Comparison of ENCODE assay signal across 22 cellular contexts in genomic region chr13:44298314-44298713, GRCh38.
"Had no signal": no experiment of that assay in that cellular context is flagged by ENCODE, and none has a peak within 500 bp of the region (broad histone marks: within the 10 kb centered on the region; RNA-seq: fewer than 3 reads in every experiment).

No MANE protein-coding gene starts in this region.

- H3K9me3 Mint-ChIP-seq: T-helper 2 cell treated with Interferon-gamma antibody and Interleukin-4, amounts not matched to agents 5 μg/mL and 100 μg/mL, for 36 hours; WTC11 had no signal

- H3K9ac ChIP-seq: neural progenitor cell had no signal

- H3K4me1 Mint-ChIP-seq: naive B cell had no signal

- DNase-seq: activated CD4-positive, alpha-beta T cell treated with anti-CD3 and anti-CD28 coated beads for 36 hours; activated CD4-positive, alpha-beta T cell treated with anti-CD3 and anti-CD28 coated beads, Interleukin-2, amount 50 U/mL, for 48 hours; activated naive CD4-positive, alpha-beta T cell; activated naive CD8-positive, alpha-beta T cell treated with anti-CD3 and anti-CD28 coated beads, Interleukin-2, amount 10 ng/mL, durations not matched to agents 7 days and 5 days; activated T-cell treated with anti-CD3 and anti-CD28 coated beads for 4 hours; amygdala; body of pancreas; central memory CD4-positive, alpha-beta T cell; dorsolateral prefrontal cortex; left cardiac atrium; mesenchymal stem cell; mucosa of descending colon; naive B cell; ovary; right lobe of liver; stimulated activated CD4-positive, alpha-beta T cell treated with anti-CD3 and anti-CD28 coated beads, Interleukin-4, amount 100 ng/mL, for 4 hours; thyroid gland had no signal

- H3K36me3 Mint-ChIP-seq: activated naive CD8-positive, alpha-beta T cell treated with anti-CD3 and anti-CD28 coated beads, Interleukin-2, amount 10 ng/mL, durations not matched to agents 7 days and 5 days; neural progenitor cell; stimulated activated memory B cell treated with anti-CD40 and anti-IgM and Interleukin-4, amounts not matched to agents 10 μg/mL and 1 μg/mL and 100 μg/mL, for 72 hours; WTC11 had no signal

- H3K9me3 ChIP-seq: body of pancreas, mucosa of descending colon, ovary, right lobe of liver, thyroid gland had no signal

- H3K4me1 ChIP-seq: neural progenitor cell had no signal

- H3K27ac ChIP-seq: body of pancreas, dorsolateral prefrontal cortex, neural progenitor cell, ovary, right lobe of liver, thyroid gland had no signal

- H3K4me3 Mint-ChIP-seq: activated CD4-positive, alpha-beta T cell treated with anti-CD3 and anti-CD28 coated beads for 36 hours; activated naive CD8-positive, alpha-beta T cell treated with anti-CD3 and anti-CD28 coated beads, Interleukin-2, amount 10 ng/mL, durations not matched to agents 7 days and 5 days; naive B cell; neural progenitor cell; stimulated activated memory B cell treated with anti-CD40 and anti-IgM and Interleukin-4, amounts not matched to agents 10 μg/mL and 1 μg/mL and 100 μg/mL, for 72 hours; T-helper 2 cell treated with Interferon-gamma antibody and Interleukin-4, amounts not matched to agents 5 μg/mL and 100 μg/mL, for 36 hours; WTC11 had no signal

- H2AFZ ChIP-seq: neural progenitor cell had no signal

- H3K4me3 ChIP-seq: body of pancreas, dorsolateral prefrontal cortex, mucosa of descending colon, neural progenitor cell, ovary, right lobe of liver, thyroid gland had no signal

- H3K27me3 ChIP-seq: body of pancreas, dorsolateral prefrontal cortex, neural progenitor cell, ovary, right lobe of liver, thyroid gland had no signal

- FAIRE-seq: colon had no signal

- H3K27ac Mint-ChIP-seq: activated CD4-positive, alpha-beta T cell treated with anti-CD3 and anti-CD28 coated beads for 36 hours; activated naive CD8-positive, alpha-beta T cell treated with anti-CD3 and anti-CD28 coated beads, Interleukin-2, amount 10 ng/mL, durations not matched to agents 7 days and 5 days; naive B cell; neural progenitor cell; stimulated activated memory B cell treated with anti-CD40 and anti-IgM and Interleukin-4, amounts not matched to agents 10 μg/mL and 1 μg/mL and 100 μg/mL, for 72 hours; T-helper 2 cell treated with Interferon-gamma antibody and Interleukin-4, amounts not matched to agents 5 μg/mL and 100 μg/mL, for 36 hours; WTC11 had no signal

- H3K4me2 ChIP-seq: neural progenitor cell had no signal

- H3K36me3 ChIP-seq: neural progenitor cell, ovary, right lobe of liver, thyroid gland had no signal
